24 cellular contexts compared by ENCODE assay signal in genomic region chr5:133827830-133828229, GRCh38.
"Had no signal": no experiment of that assay in that cellular context is flagged by ENCODE, and none has a peak within 500 bp of the region (broad histone marks: within the 10 kb centered on the region; RNA-seq: fewer than 3 reads in every experiment).

No MANE protein-coding gene starts in this region.

- H3K27me3 ChIP-seq: adrenal gland, body of pancreas, breast epithelium had no signal

- H3K27ac ChIP-seq: adrenal gland, body of pancreas, breast epithelium, PC-9, RWPE1, WERI-Rb-1 had no signal

- H3K4me3 Mint-ChIP-seq: activated CD4-positive, alpha-beta memory T cell treated with anti-CD3 and anti-CD28 coated beads, Interleukin-2, amount 10 ng/mL, durations not matched to agents 7 days and 5 days; activated CD8-positive, alpha-beta memory T cell treated with anti-CD3 and anti-CD28 coated beads, Interleukin-2, amount 10 ng/mL, durations not matched to agents 7 days and 5 days had no signal

- H3K4me1 ChIP-seq: adrenal gland, body of pancreas, breast epithelium had no signal

- H3K36me3 Mint-ChIP-seq: activated CD8-positive, alpha-beta memory T cell treated with anti-CD3 and anti-CD28 coated beads, Interleukin-2, amount 10 ng/mL, durations not matched to agents 7 days and 5 days; activated naive CD4-positive, alpha-beta T cell treated with anti-CD3 and anti-CD28 coated beads, Interleukin-2, amount 50 U/mL, for 72 hours had no signal

- H3K9me3 ChIP-seq: adrenal gland, body of pancreas, breast epithelium had no signal

- H3K27ac Mint-ChIP-seq: activated CD4-positive, alpha-beta memory T cell treated with anti-CD3 and anti-CD28 coated beads, Interleukin-2, amount 10 ng/mL, durations not matched to agents 7 days and 5 days; activated CD8-positive, alpha-beta memory T cell treated with anti-CD3 and anti-CD28 coated beads, Interleukin-2, amount 10 ng/mL, durations not matched to agents 7 days and 5 days; activated naive CD4-positive, alpha-beta T cell treated with anti-CD3 and anti-CD28 coated beads, Interleukin-2, amount 50 U/mL, for 72 hours; activated T-helper 2 cell treated with anti-CD3 and anti-CD28 coated beads, Interferon-gamma antibody, Interleukin-2, Interleukin-4, amounts not matched to agents 10 μg/mL and 5 μg/mL and 100 μg/mL, durations not matched to agents 14 hours and 24 hours and 36 hours had no signal

- H3K4me3 ChIP-seq: adrenal gland, body of pancreas, breast epithelium, K562, PC-9 had no signal

- H3K9me3 Mint-ChIP-seq: activated CD4-positive, alpha-beta memory T cell treated with anti-CD3 and anti-CD28 coated beads, Interleukin-2, amount 10 ng/mL, durations not matched to agents 7 days and 5 days; activated naive CD4-positive, alpha-beta T cell treated with anti-CD3 and anti-CD28 coated beads, Interleukin-2, amount 50 U/mL, for 72 hours; activated T-helper 2 cell treated with anti-CD3 and anti-CD28 coated beads, Interferon-gamma antibody, Interleukin-2, Interleukin-4, amounts not matched to agents 10 μg/mL and 5 μg/mL and 100 μg/mL, durations not matched to agents 14 hours and 24 hours and 36 hours had no signal

- DNase-seq: activated CD4-positive, alpha-beta memory T cell treated with anti-CD3 and anti-CD28 coated beads, Interleukin-2, amount 10 ng/mL, durations not matched to agents 7 days and 5 days; activated CD4-positive, alpha-beta T cell treated with anti-CD3 and anti-CD28 coated beads for 1 hour; activated CD4-positive, alpha-beta T cell treated with anti-CD3 and anti-CD28 coated beads for 48 hours; activated CD4-positive, CD25-positive, alpha-beta regulatory T cell; activated CD8-positive, alpha-beta memory T cell treated with anti-CD3 and anti-CD28 coated beads for 24 hours; activated CD8-positive, alpha-beta memory T cell treated with anti-CD3 and anti-CD28 coated beads, Interleukin-2, amount 10 ng/mL, durations not matched to agents 7 days and 5 days; activated CD8-positive, alpha-beta memory T cell treated with anti-CD3 and anti-CD28 coated beads, Interleukin-2, amount 50 U/mL, for 48 hours; activated gamma-delta T cell; activated naive CD4-positive, alpha-beta T cell treated with Interleukin-2 at 50 U/mL for 16 hours; adrenal gland; central memory CD4-positive, alpha-beta T cell; NCI-H2227 treated with DMSO at 0.1 percent for 48 hours; SW 1271; T-helper 1 cell; T-helper 2 cell; T-helper 9 cell; WERI-Rb-1 had no signal

- H3K36me3 ChIP-seq: adrenal gland, breast epithelium, WERI-Rb-1 had no signal
